19 cellular contexts compared by ENCODE assay signal in the genomic region with DNA sequence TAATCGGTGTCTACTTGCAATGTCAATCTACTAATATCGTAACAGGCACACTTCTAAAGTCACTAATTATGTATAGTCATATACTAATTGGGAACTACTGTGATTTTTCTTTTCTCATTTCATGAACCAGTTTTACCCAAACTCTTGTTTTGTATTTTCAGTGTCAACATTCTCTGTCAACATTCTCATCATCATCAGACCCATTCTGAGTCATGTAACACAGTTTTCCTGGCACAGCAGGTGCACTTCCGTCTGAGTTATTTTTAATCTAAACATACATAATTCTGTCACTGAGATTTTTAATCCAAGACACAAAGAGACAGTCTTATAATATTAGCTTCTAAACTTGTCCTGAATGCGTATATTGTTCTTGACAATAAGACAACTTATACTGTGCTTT.
DNase-seq lines count a peak whose midpoint lies in the region; TF ChIP-seq lines count a peak whose summit lies in the region.
"Had no signal": no experiment of that assay in that cellular context is flagged by ENCODE, and none has a peak within 500 bp of the region (broad histone marks: within the 10 kb centered on the region; RNA-seq: fewer than 3 reads in every experiment).

No MANE protein-coding gene starts in this region.

- DNase-seq in DMS53 (lab: John Stamatoyannopoulos, UW) (peak; percentile 32), DMS53 treated with DMSO at 0.1 percent for 48 hours (lab: John Stamatoyannopoulos, UW; ENCODE audit: unreplicated experiment) (no peak), MG63 (peak; percentile 6), dermis blood vessel endothelial cell (peak; percentile 73), lung microvascular endothelial cell (ENCODE audit: low read depth in 2 of 2) (peak; percentile 21 to 22), lower leg skin (ENCODE audit: low spot score in 2 of 2) (no peak), osteocyte (ENCODE audit: extremely low spot score, unreplicated experiment) (no peak), GM13976 (ENCODE audit: low spot score) (no peak)
- DNase-seq: ACHN; BE2C; CD4-positive, alpha-beta T cell; CD8-positive, alpha-beta memory T cell; DMS 273 treated with DMSO at 0.1 percent for 48 hours; DND-41; HFFc6 had no signal

- 75 to 79% methylated on average over 4 of the region's 4 CpGs for WGBS in lower leg skin, 2 donors

- in situ Hi-C loops in GM13976 (cut with MboI; ENCODE audit: low sequenced_read_pairs, unreplicated experiment) = no loop called here

- no peaks in the 10 kb centered on the region for H3K27me3 Mint-ChIP-seq in osteocyte (ENCODE audit: unreplicated experiment)

- H3K27ac Mint-ChIP-seq in osteocyte (ENCODE audit: unreplicated experiment) = no peak overlapping the region
- H3K27ac Mint-ChIP-seq: CD14-positive monocyte; CD4-positive, alpha-beta T cell; CD8-positive, alpha-beta memory T cell; GM23338; HFFc6 had no signal

- no peaks in the 10 kb centered on the region for H3K9me3 ChIP-seq in MG63
- H3K9me3 ChIP-seq: BE2C, HAP-1 had no signal

- H3K36me3 ChIP-seq in MG63 = no peaks in the 10 kb centered on the region
- H3K36me3 ChIP-seq: BE2C; BLaER1 treated with 17β-estradiol and CSF1 and Interleukin-3, amounts not matched to agents 10 nM and 100 nM; HAP-1 had no signal

- no peaks in the 10 kb centered on the region for H3K27me3 ChIP-seq in MG63
- H3K27me3 ChIP-seq: BE2C; BLaER1 treated with 17β-estradiol and CSF1 and Interleukin-3, amounts not matched to agents 10 nM and 100 nM had no signal

- no peak for TF ChIP-seq POLR2A in lower leg skin (IDR thresholded peaks at IDR 0.05)

- no peak overlapping the region for H3K4me3 Mint-ChIP-seq in osteocyte (ENCODE audit: unreplicated experiment)
- H3K4me3 Mint-ChIP-seq: CD14-positive monocyte; CD4-positive, alpha-beta T cell; CD8-positive, alpha-beta memory T cell; GM23338; HFFc6 had no signal

- peaks cover 8% of the 10 kb centered on the region for H3K9me3 Mint-ChIP-seq in osteocyte (ENCODE audit: unreplicated experiment)

- intact Hi-C loops in lower leg skin (cut with DNase I; ENCODE audit: low total_unique reads) = no loop called here

- TF ChIP-seq CTCF in lower leg skin (IDR thresholded peaks at IDR 0.05) (no peak), osteocyte (IDR thresholded peaks at IDR 0.05) (no peak), GM13976 (IDR thresholded peaks at IDR 0.05; ENCODE audit: borderline replicate concordance, control extremely low read depth, extremely low read depth, insufficient read depth, missing control alignments) (no peak)

- H3K36me3 Mint-ChIP-seq in osteocyte (ENCODE audit: unreplicated experiment) = no peaks in the 10 kb centered on the region
- H3K36me3 Mint-ChIP-seq: CD14-positive monocyte; CD8-positive, alpha-beta memory T cell had no signal

- H3K4me3 ChIP-seq in MG63 (no peak overlapping the region), lower leg skin (ENCODE audit: low read depth, poor library complexity, severe bottlenecking) (no peak overlapping the region)
- H3K4me3 ChIP-seq: BLaER1 treated with 17β-estradiol and CSF1 and Interleukin-3, amounts not matched to agents 10 nM and 100 nM; GM23338; HAP-1 had no signal

- peaks cover 16% of the 10 kb centered on the region for H3K4me1 Mint-ChIP-seq in osteocyte (ENCODE audit: unreplicated experiment)
- H3K4me1 Mint-ChIP-seq: CD14-positive monocyte; CD8-positive, alpha-beta memory T cell had no signal

Comparison
In these comparisons a context has a peak if more than half of its experiments do, and no peak if none do; other contexts are left out.
1. DNase-seq: peak in DMS53 (single experiment), MG63 (single experiment), dermis blood vessel endothelial cell (single experiment) and lung microvascular endothelial cell (2 of 2); none in DMS53 treated with DMSO at 0.1 percent for 48 hours (single experiment), lower leg skin (0 of 2), osteocyte (single experiment) and GM13976 (single experiment).